8 cellular contexts compared by ENCODE assay signal in the genomic region with DNA sequence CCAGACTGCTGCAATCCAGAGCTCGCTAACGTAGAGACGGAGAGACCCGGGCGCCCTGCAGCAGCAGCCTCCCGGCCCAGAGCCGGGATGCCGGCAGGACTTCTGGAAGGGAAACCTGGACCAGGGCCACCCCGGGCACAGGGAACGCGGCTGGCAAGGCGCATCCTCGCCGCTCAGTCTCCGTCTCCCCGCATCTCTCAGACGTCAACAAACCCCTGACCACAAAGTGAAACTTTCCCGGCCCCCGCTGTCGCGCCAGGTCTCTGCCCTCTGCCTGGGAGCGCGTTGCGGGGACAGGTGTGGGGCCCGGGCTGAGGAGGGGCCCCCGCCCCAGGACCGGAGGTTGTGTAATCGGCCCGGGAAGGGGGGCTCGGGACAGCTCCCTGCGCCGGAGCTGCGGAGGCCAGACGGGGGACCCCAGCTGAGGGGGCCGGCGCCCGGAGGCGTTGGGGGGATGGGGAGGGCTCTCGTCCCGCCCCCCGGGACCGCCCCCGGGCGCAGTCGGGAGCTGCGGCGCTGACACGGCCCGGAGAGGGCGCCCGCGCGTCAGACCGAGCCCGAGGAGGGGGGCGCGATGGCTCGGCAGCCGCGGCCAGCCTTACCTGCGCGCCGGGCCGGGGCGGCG.
A peak's percentile ranks its signal among the peaks of the same experiment; 100 is the strongest.
DNase-seq lines count a peak whose midpoint lies in the region; ATAC-seq, FAIRE-seq and TF ChIP-seq lines count a peak whose summit lies in the region.

No MANE protein-coding gene starts in this region.

- H3K9me3 ChIP-seq in kidney (ENCODE audit: control insufficient read depth in 1 of 2, low read length in 2 of 2): no peaks in the 10 kb centered on the region

- peaks cover 0 to 8% of the 10 kb centered on the region in 2 donors for H3K4me1 ChIP-seq in kidney (ENCODE audit: control insufficient read depth in 1 of 2, insufficient read depth in 1 of 2, low read depth in 1 of 2, low read length in 2 of 2)

- peak overlapping the region; percentile 5 to 52 for H3K9ac ChIP-seq in kidney (ENCODE audit: low read length in 2 of 2)

- TF ChIP-seq CTCF in RWPE1 (conservative IDR thresholded peaks at IDR 0.05; ENCODE audit: low read depth) (peak; percentile 72), cardiac fibroblast (IDR thresholded peaks at IDR 0.05; ENCODE audit: low read depth, low read length) (no peak), kidney (IDR thresholded peaks at IDR 0.05; ENCODE audit: borderline replicate concordance, extremely low read depth, insufficient read depth) (peak; percentile 26)

- POLR2A ChIA-PET in RWPE1 (lab: Yijun Ruan, JAX; ENCODE audit: low non-redundant PET): no interaction called here

- intact Hi-C loops in kidney (cut with DNase I): no loop called here

- peak; percentile 9 for DNase-seq in activated CD4-positive, CD25-positive, alpha-beta regulatory T cell treated with anti-CD3 and anti-CD28 coated beads, Interleukin-2, amount 50 U/mL, for 16 hours (ENCODE audit: low read depth, low spot score)
- DNase-seq in activated CD4-positive, CD25-positive, alpha-beta regulatory T cell treated with anti-CD3 and anti-CD28 coated beads, Interleukin-2, amount 50 U/mL, for 72 hours: no peak
- DNase-seq in HuH-7.5 (ENCODE audit: low spot score) (peak; percentile 40), RWPE1 (ENCODE audit: low spot score) (peak; percentile 70), cardiac fibroblast (ENCODE audit: low read depth in 2 of 2) (peak; percentile 38 to 69), kidney (peak; percentile 87)
- peak; percentile 67 for DNase-seq in stimulated activated CD4-positive, alpha-beta T cell treated with anti-CD3 and anti-CD28 coated beads, Interleukin-15, amount 100 ng/mL, for 24 hours

- peak; percentile 75 for ATAC-seq in GM21723 (IDR thresholded peaks at IDR 0.05; ENCODE audit: unreplicated experiment)

- peak overlapping the region; percentile 86 to 96 for H3K4me3 ChIP-seq in cardiac fibroblast (replicated peaks in 1 of 2; ENCODE audit: low read depth in 2 of 2, low read length in 2 of 2)
- peak overlapping the region; percentile 74 to 78 for H3K4me3 ChIP-seq in kidney (ENCODE audit: low read length in 2 of 2)

- FAIRE-seq in kidney (lab: Jason Lieb, UNC): no peak

- H3K36me3 ChIP-seq in kidney (ENCODE audit: control insufficient read depth in 1 of 2, insufficient read depth in 2 of 2, low read length in 2 of 2): no peaks in the 10 kb centered on the region

- CTCF ChIA-PET in RWPE1 (lab: Yijun Ruan, JAX): interaction anchor here (0.6 to 1.0 kb wide), 5 partner anchors 85 to 579 kb away, joined by 3 to 4 read pairs (median 3); no protein-coding TSS in a partner anchor

- H3K27ac ChIP-seq in RWPE1 (peak overlapping the region; percentile 52), kidney (ENCODE audit: low read depth in 2 of 2, low read length in 2 of 2) (peak overlapping the region; percentile 29 to 59)
